ENCODE assay signal across 1 cellular context in the genomic region with DNA sequence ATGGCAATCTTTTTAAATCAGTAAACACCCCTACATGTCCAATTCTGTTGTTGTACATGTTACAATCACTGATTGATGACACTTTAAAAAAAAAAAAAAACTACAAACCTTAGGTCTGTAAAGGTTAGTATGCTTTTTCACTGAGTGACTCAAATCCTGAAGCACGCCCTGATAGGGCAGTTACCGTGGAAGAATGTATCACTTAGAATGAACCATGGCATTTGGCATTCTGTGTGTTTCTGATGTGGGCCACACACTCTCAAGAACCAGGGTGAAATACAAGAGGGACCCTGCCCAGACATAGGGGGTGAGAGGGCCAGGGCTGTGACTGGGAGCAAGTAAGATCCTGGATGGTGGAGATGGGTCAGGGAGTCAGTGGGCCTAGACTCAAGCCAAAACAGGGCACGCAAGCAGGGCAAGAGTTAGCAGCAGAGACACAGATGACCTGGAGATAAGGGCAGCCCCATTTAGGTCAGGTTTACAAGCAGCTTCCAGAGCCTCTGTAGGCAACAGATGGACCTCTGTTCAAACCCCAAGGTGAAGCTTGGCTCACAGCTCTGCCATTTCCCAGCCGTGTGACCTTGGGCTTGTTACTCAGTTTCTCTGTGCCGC.
TF ChIP-seq lines count a peak whose summit lies in the region.

No MANE protein-coding gene starts in this region.

TF ChIP-seq in HCT116, 20 proteins besides CTCF, POLR2A, EP300 and RAD21:
- TF ChIP-seq ZFX (IDR thresholded peaks at IDR 0.05) (no peak), ATF3 (IDR thresholded peaks at IDR 0.05) (no peak), JUND (IDR thresholded peaks at IDR 0.05) (no peak), CEBPB (IDR thresholded peaks at IDR 0.05; ENCODE audit: low read depth) (no peak), POLR2AphosphoS5 (IDR thresholded peaks at IDR 0.05; ENCODE audit: low read depth, low read length) (no peak), SP1 (IDR thresholded peaks at IDR 0.05; ENCODE audit: low read depth) (no peak), YY1 (IDR thresholded peaks at IDR 0.05; ENCODE audit: extremely low read depth, insufficient replicate concordance, low read depth, low read length) (no peak), EZH2 (IDR thresholded peaks at IDR 0.05) (no peak), CBX3 (IDR thresholded peaks at IDR 0.05; ENCODE audit: low read depth) (no peak), TCF7L2 (IDR thresholded peaks at IDR 0.05; ENCODE audit: borderline replicate concordance, extremely low read depth, insufficient read depth, insufficient read length) (no peak)
- TF ChIP-seq, protein P1, sequence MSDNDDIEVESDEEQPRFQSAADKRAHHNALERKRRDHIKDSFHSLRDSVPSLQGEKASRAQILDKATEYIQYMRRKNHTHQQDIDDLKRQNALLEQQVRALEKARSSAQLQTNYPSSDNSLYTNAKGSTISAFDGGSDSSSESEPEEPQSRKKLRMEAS (IDR thresholded peaks at IDR 0.05) = no peak
